1 cellular context compared by ENCODE assay signal in genomic region chr16:11630230-11631056, GRCh38.
A peak's percentile ranks its signal among the peaks of the same experiment; 100 is the strongest.
TF ChIP-seq lines count a peak whose summit lies in the region.

No MANE protein-coding gene starts in this region.

TF ChIP-seq in HepG2, 621 proteins besides CTCF, POLR2A, EP300 and RAD21 (continued from another document and continues in another):
- TF ChIP-seq, protein P1, sequence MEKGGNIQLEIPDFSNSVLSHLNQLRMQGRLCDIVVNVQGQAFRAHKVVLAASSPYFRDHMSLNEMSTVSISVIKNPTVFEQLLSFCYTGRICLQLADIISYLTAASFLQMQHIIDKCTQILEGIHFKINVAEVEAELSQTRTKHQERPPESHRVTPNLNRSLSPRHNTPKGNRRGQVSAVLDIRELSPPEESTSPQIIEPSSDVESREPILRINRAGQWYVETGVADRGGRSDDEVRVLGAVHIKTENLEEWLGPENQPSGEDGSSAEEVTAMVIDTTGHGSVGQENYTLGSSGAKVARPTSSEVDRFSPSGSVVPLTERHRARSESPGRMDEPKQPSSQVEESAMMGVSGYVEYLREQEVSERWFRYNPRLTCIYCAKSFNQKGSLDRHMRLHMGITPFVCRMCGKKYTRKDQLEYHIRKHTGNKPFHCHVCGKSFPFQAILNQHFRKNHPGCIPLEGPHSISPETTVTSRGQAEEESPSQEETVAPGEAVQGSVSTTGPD (CRISPR knock-in tag; IDR thresholded peaks at IDR 0.05), result no peak
- no peak for TF ChIP-seq YY1 (IDR thresholded peaks at IDR 0.05; ENCODE audit: insufficient read depth, insufficient replicate concordance, low read depth, low read length)
- TF ChIP-seq KLF11 (CRISPR knock-in tag; IDR thresholded peaks at IDR 0.05), result no peak
- no peak for TF ChIP-seq ZNF703 (CRISPR knock-in tag; IDR thresholded peaks at IDR 0.05; ENCODE audit: borderline replicate concordance)
- TF ChIP-seq LCORL (IDR thresholded peaks at IDR 0.05), result no peak
- peak; percentile 67; the same call in 1 of the 2 replicates for TF ChIP-seq LCORL (CRISPR knock-in tag; IDR thresholded peaks at IDR 0.05)
- TF ChIP-seq BCL6 (CRISPR knock-in tag; IDR thresholded peaks at IDR 0.05), result no peak
- no peak for TF ChIP-seq SKIL (CRISPR knock-in tag; IDR thresholded peaks at IDR 0.05; ENCODE audit: borderline replicate concordance)
- no peak for TF ChIP-seq REXO4 (CRISPR knock-in tag; IDR thresholded peaks at IDR 0.05; ENCODE audit: borderline replicate concordance)
- TF ChIP-seq, protein P2, sequence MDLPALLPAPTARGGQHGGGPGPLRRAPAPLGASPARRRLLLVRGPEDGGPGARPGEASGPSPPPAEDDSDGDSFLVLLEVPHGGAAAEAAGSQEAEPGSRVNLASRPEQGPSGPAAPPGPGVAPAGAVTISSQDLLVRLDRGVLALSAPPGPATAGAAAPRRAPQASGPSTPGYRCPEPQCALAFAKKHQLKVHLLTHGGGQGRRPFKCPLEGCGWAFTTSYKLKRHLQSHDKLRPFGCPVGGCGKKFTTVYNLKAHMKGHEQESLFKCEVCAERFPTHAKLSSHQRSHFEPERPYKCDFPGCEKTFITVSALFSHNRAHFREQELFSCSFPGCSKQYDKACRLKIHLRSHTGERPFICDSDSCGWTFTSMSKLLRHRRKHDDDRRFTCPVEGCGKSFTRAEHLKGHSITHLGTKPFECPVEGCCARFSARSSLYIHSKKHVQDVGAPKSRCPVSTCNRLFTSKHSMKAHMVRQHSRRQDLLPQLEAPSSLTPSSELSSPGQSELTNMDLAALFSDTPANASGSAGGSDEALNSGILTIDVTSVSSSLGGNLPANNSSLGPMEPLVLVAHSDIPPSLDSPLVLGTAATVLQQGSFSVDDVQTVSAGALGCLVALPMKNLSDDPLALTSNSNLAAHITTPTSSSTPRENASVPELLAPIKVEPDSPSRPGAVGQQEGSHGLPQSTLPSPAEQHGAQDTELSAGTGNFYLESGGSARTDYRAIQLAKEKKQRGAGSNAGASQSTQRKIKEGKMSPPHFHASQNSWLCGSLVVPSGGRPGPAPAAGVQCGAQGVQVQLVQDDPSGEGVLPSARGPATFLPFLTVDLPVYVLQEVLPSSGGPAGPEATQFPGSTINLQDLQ (CRISPR knock-in tag; IDR thresholded peaks at IDR 0.05), result peak; percentile 38; the same call in 1 of the 2 replicates
- TF ChIP-seq ZSCAN31 (CRISPR knock-in tag; IDR thresholded peaks at IDR 0.05; ENCODE audit: low read depth), result no peak
- TF ChIP-seq ZNF484 (CRISPR knock-in tag; IDR thresholded peaks at IDR 0.05; ENCODE audit: borderline replicate concordance, low read depth), result no peak
- TF ChIP-seq ELK4 (CRISPR knock-in tag; IDR thresholded peaks at IDR 0.05; ENCODE audit: borderline replicate concordance), result no peak
- no peak; the same call in 1 of the 2 replicates for TF ChIP-seq HDAC1 (CRISPR knock-in tag; IDR thresholded peaks at IDR 0.05)
- TF ChIP-seq MYNN (CRISPR knock-in tag; IDR thresholded peaks at IDR 0.05; ENCODE audit: low read depth), result no peak
- TF ChIP-seq SRY (CRISPR knock-in tag; IDR thresholded peaks at IDR 0.05), result no peak
- TF ChIP-seq ZBTB46 (CRISPR knock-in tag; IDR thresholded peaks at IDR 0.05; ENCODE audit: borderline replicate concordance), result no peak
- no peak for TF ChIP-seq ZNF274 (CRISPR knock-in tag; IDR thresholded peaks at IDR 0.05)
- TF ChIP-seq ZBTB33 (CRISPR knock-in tag; IDR thresholded peaks at IDR 0.05), result no peak
- no peak for TF ChIP-seq ZBTB42 (CRISPR knock-in tag; IDR thresholded peaks at IDR 0.05)
- no peak for TF ChIP-seq HOMEZ (CRISPR knock-in tag; IDR thresholded peaks at IDR 0.05; ENCODE audit: low read depth)
- peak; percentile 36; the same call in 1 of the 2 replicates for TF ChIP-seq ZMYM4 (CRISPR knock-in tag; IDR thresholded peaks at IDR 0.05)
- no peak for TF ChIP-seq E2F2 (CRISPR knock-in tag; IDR thresholded peaks at IDR 0.05; ENCODE audit: borderline replicate concordance)
- TF ChIP-seq, protein P3, sequence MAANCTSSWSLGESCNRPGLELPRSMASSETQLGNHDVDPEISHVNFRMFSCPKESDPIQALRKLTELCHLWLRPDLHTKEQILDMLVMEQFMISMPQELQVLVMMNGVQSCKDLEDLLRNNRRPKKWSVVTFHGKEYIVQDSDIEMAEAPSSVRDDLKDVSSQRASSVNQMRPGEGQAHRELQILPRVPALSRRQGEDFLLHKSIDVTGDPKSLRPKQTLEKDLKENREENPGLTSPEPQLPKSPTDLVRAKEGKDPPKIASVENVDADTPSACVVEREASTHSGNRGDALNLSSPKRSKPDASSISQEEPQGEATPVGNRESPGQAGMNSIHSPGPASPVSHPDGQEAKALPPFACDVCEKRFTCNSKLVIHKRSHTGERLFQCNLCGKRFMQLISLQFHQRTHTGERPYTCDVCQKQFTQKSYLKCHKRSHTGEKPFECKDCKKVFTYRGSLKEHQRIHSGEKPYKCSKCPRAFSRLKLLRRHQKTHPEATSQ (CRISPR knock-in tag; IDR thresholded peaks at IDR 0.05; ENCODE audit: borderline replicate concordance), result no peak
- no peak for TF ChIP-seq ZNF44 (CRISPR knock-in tag; IDR thresholded peaks at IDR 0.05)
- no peak for TF ChIP-seq ZNF619 (CRISPR knock-in tag; IDR thresholded peaks at IDR 0.05)
- TF ChIP-seq ZNF572 (CRISPR knock-in tag; IDR thresholded peaks at IDR 0.05), result no peak
- no peak for TF ChIP-seq ISL2 (CRISPR knock-in tag; IDR thresholded peaks at IDR 0.05)
- TF ChIP-seq MED13 (CRISPR knock-in tag; IDR thresholded peaks at IDR 0.05), result no peak
- TF ChIP-seq, protein P4, sequence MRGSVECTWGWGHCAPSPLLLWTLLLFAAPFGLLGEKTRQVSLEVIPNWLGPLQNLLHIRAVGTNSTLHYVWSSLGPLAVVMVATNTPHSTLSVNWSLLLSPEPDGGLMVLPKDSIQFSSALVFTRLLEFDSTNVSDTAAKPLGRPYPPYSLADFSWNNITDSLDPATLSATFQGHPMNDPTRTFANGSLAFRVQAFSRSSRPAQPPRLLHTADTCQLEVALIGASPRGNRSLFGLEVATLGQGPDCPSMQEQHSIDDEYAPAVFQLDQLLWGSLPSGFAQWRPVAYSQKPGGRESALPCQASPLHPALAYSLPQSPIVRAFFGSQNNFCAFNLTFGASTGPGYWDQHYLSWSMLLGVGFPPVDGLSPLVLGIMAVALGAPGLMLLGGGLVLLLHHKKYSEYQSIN (CRISPR knock-in tag; IDR thresholded peaks at IDR 0.05; ENCODE audit: borderline replicate concordance), result no peak
- no peak for TF ChIP-seq TGIF2 (CRISPR knock-in tag; IDR thresholded peaks at IDR 0.05)
- TF ChIP-seq U2AF1 (optimal IDR thresholded peaks at IDR 0.05; ENCODE audit: low read depth, low read length), result no peak
- TF ChIP-seq NR1H2 (CRISPR knock-in tag; IDR thresholded peaks at IDR 0.05; ENCODE audit: borderline replicate concordance, low read depth), result no peak
- TF ChIP-seq, protein P5, sequence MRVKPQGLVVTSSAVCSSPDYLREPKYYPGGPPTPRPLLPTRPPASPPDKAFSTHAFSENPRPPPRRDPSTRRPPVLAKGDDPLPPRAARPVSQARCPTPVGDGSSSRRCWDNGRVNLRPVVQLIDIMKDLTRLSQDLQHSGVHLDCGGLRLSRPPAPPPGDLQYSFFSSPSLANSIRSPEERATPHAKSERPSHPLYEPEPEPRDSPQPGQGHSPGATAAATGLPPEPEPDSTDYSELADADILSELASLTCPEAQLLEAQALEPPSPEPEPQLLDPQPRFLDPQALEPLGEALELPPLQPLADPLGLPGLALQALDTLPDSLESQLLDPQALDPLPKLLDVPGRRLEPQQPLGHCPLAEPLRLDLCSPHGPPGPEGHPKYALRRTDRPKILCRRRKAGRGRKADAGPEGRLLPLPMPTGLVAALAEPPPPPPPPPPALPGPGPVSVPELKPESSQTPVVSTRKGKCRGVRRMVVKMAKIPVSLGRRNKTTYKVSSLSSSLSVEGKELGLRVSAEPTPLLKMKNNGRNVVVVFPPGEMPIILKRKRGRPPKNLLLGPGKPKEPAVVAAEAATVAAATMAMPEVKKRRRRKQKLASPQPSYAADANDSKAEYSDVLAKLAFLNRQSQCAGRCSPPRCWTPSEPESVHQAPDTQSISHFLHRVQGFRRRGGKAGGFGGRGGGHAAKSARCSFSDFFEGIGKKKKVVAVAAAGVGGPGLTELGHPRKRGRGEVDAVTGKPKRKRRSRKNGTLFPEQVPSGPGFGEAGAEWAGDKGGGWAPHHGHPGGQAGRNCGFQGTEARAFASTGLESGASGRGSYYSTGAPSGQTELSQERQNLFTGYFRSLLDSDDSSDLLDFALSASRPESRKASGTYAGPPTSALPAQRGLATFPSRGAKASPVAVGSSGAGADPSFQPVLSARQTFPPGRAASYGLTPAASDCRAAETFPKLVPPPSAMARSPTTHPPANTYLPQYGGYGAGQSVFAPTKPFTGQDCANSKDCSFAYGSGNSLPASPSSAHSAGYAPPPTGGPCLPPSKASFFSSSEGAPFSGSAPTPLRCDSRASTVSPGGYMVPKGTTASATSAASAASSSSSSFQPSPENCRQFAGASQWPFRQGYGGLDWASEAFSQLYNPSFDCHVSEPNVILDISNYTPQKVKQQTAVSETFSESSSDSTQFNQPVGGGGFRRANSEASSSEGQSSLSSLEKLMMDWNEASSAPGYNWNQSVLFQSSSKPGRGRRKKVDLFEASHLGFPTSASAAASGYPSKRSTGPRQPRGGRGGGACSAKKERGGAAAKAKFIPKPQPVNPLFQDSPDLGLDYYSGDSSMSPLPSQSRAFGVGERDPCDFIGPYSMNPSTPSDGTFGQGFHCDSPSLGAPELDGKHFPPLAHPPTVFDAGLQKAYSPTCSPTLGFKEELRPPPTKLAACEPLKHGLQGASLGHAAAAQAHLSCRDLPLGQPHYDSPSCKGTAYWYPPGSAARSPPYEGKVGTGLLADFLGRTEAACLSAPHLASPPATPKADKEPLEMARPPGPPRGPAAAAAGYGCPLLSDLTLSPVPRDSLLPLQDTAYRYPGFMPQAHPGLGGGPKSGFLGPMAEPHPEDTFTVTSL (CRISPR knock-in tag; IDR thresholded peaks at IDR 0.05; ENCODE audit: borderline replicate concordance), result no peak
- TF ChIP-seq ARHGAP35 (CRISPR knock-in tag; IDR thresholded peaks at IDR 0.05; ENCODE audit: borderline replicate concordance), result no peak
- peak; percentile 60; the same call in 1 of the 2 replicates for TF ChIP-seq ZMYM2 (CRISPR knock-in tag; IDR thresholded peaks at IDR 0.05)
